In genomic region chr1:173771536-173771935, GRCh38 we compare ENCODE assay signal across 30 cellular contexts.
"Had no signal": no experiment of that assay in that cellular context is flagged by ENCODE, and none has a peak within 500 bp of the region (broad histone marks: within the 10 kb centered on the region; RNA-seq: fewer than 3 reads in every experiment).

No MANE protein-coding gene starts in this region.

- H3K36me3 ChIP-seq: colonic mucosa had no signal

- H3K27me3 Mint-ChIP-seq: activated CD4-positive, alpha-beta T cell treated with anti-CD3 and anti-CD28 coated beads for 36 hours; activated CD4-positive, alpha-beta T cell treated with anti-CD3 and anti-CD28 coated beads, Interleukin-2, amount 10 ng/mL, durations not matched to agents 7 days and 5 days; activated naive CD8-positive, alpha-beta T cell treated with anti-CD3 and anti-CD28 coated beads, Interleukin-2, amount 10 ng/mL, durations not matched to agents 7 days and 5 days; activated T-cell treated with anti-CD3 and anti-CD28 coated beads, Interleukin-2, amount 50 U/mL, for 24 hours; central memory CD8-positive, alpha-beta T cell had no signal

- H3K27me3 ChIP-seq: ascending aorta, cardiac muscle cell, colonic mucosa, SJCRH30 had no signal

- H3K4me1 Mint-ChIP-seq: activated naive CD8-positive, alpha-beta T cell treated with anti-CD3 and anti-CD28 coated beads, Interleukin-2, amount 10 ng/mL, durations not matched to agents 7 days and 5 days; WTC11 had no signal

- DNase-seq: activated CD4-positive, alpha-beta T cell treated with anti-CD3 and anti-CD28 coated beads for 36 hours; activated CD4-positive, alpha-beta T cell treated with anti-CD3 and anti-CD28 coated beads, Interleukin-2, amount 10 ng/mL, durations not matched to agents 7 days and 5 days; activated CD4-positive, alpha-beta T cell treated with anti-CD3 and anti-CD28 coated beads, Interleukin-2, amount 50 U/mL, for 48 hours; activated CD8-positive, alpha-beta T cell treated with anti-CD3 and anti-CD28 coated beads, Interleukin-2, amount 10 ng/mL, durations not matched to agents 7 days and 5 days; activated effector memory CD4-positive, alpha-beta T cell treated with Interleukin-2 at 50 U/mL for 16 hours; activated naive CD8-positive, alpha-beta T cell treated with anti-CD3 and anti-CD28 coated beads, Interleukin-2, amount 10 ng/mL, durations not matched to agents 7 days and 5 days; activated T-cell treated with anti-CD3 and anti-CD28 coated beads, Interleukin-2, amount 50 U/mL, for 24 hours; amygdala; colonic mucosa; Karpas-422; KBM-7; NCI-H1105; NCI-H1417 treated with DMSO at 0.1 percent for 48 hours; NCI-H187 treated with DMSO at 0.1 percent for 48 hours; NCI-H2081; NCI-H226; NCI-H446 treated with DMSO at 0.1 percent for 48 hours; NCI-H524; NCI-H69; NCI-H82; PC-9; SHP77; SJCRH30 had no signal

- H3K9me3 Mint-ChIP-seq: activated CD4-positive, alpha-beta T cell treated with anti-CD3 and anti-CD28 coated beads, Interleukin-2, amount 10 ng/mL, durations not matched to agents 7 days and 5 days; activated naive CD8-positive, alpha-beta T cell treated with anti-CD3 and anti-CD28 coated beads, Interleukin-2, amount 10 ng/mL, durations not matched to agents 7 days and 5 days; activated T-cell treated with anti-CD3 and anti-CD28 coated beads, Interleukin-2, amount 50 U/mL, for 24 hours; central memory CD8-positive, alpha-beta T cell; T-helper 2 cell treated with Interferon-gamma antibody and Interleukin-4, amounts not matched to agents 5 μg/mL and 100 μg/mL, for 36 hours; WTC11 had no signal

- H3K9me3 ChIP-seq: colonic mucosa, SJCRH30 had no signal

- H3K27ac ChIP-seq: ascending aorta, cardiac muscle cell, colonic mucosa, PC-9, SJCRH30, SK-N-MC had no signal

- H3K4me3 Mint-ChIP-seq: activated CD4-positive, alpha-beta T cell treated with anti-CD3 and anti-CD28 coated beads for 36 hours; activated CD4-positive, alpha-beta T cell treated with anti-CD3 and anti-CD28 coated beads, Interleukin-2, amount 10 ng/mL, durations not matched to agents 7 days and 5 days; activated CD8-positive, alpha-beta T cell treated with anti-CD3 and anti-CD28 coated beads, Interleukin-2, amount 10 ng/mL, durations not matched to agents 7 days and 5 days; activated naive CD8-positive, alpha-beta T cell treated with anti-CD3 and anti-CD28 coated beads, Interleukin-2, amount 10 ng/mL, durations not matched to agents 7 days and 5 days; activated T-cell treated with anti-CD3 and anti-CD28 coated beads, Interleukin-2, amount 50 U/mL, for 24 hours; central memory CD8-positive, alpha-beta T cell; T-helper 2 cell treated with Interferon-gamma antibody and Interleukin-4, amounts not matched to agents 5 μg/mL and 100 μg/mL, for 36 hours; WTC11 had no signal

- H3K4me1 ChIP-seq: ascending aorta, colonic mucosa, SJCRH30 had no signal

- H3K27ac Mint-ChIP-seq: activated CD4-positive, alpha-beta T cell treated with anti-CD3 and anti-CD28 coated beads for 36 hours; activated CD4-positive, alpha-beta T cell treated with anti-CD3 and anti-CD28 coated beads, Interleukin-2, amount 10 ng/mL, durations not matched to agents 7 days and 5 days; activated CD8-positive, alpha-beta T cell treated with anti-CD3 and anti-CD28 coated beads, Interleukin-2, amount 10 ng/mL, durations not matched to agents 7 days and 5 days; activated naive CD8-positive, alpha-beta T cell treated with anti-CD3 and anti-CD28 coated beads, Interleukin-2, amount 10 ng/mL, durations not matched to agents 7 days and 5 days; T-helper 2 cell treated with Interferon-gamma antibody and Interleukin-4, amounts not matched to agents 5 μg/mL and 100 μg/mL, for 36 hours; WTC11 had no signal

- H3K4me3 ChIP-seq: ascending aorta, cardiac muscle cell, colonic mucosa, PC-9, SJCRH30, SK-N-MC had no signal

- H3K4me2 ChIP-seq: PC-9 had no signal

- H2AFZ ChIP-seq: PC-9 had no signal

- ATAC-seq: activated CD4-positive, alpha-beta T cell treated with anti-CD3 and anti-CD28 coated beads for 36 hours; activated CD4-positive, CD25-positive, alpha-beta regulatory T cell treated with anti-CD3 and anti-CD28 coated beads, Interleukin-2, amount 50 U/mL, for 24 hours; activated CD8-positive, alpha-beta T cell treated with anti-CD3 and anti-CD28 coated beads, Interleukin-2, amount 10 ng/mL, durations not matched to agents 7 days and 5 days; WTC11 had no signal
